In the genomic region with DNA sequence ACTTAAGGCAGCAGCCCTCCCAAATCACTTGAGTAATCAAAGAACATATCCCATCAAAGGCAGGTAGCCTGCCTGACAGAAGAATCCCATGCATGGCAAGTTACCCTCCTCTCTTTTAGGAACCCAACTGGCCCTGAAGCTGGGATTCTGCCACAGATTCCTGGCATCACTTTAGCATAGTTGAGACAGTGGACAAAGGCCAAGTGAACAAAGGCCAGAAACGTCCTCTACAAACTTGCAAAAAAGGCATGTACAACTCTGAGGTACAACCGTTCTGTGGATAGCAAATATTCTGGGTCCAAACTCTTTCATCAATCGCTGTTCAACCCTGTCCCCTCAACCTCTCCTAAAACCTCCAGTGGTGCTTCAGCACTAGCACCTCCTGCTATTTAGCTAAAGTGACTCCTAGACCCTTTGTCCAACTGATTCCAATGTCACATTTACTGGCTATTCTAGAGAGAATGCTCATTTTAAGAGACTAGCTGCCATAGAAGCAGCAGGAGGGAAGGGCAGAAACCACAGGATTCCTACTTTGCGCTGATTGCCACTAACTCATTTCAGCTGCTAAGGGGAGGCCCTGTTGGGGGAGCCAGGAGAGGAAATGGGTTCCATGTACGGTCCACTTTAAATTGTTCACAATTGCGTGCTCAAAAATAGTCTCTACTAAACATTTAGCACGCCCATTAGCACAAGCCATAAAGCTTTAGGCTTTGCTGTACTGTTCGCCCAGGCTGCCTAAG, we compare ENCODE assay signal across 1 cellular context.
TF ChIP-seq lines count a peak whose summit lies in the region.

No MANE protein-coding gene starts in this region.

TF ChIP-seq in HEK293, 187 proteins besides CTCF, POLR2A, EP300 and RAD21 (continued from another document):
- TF ChIP-seq, protein P1, sequence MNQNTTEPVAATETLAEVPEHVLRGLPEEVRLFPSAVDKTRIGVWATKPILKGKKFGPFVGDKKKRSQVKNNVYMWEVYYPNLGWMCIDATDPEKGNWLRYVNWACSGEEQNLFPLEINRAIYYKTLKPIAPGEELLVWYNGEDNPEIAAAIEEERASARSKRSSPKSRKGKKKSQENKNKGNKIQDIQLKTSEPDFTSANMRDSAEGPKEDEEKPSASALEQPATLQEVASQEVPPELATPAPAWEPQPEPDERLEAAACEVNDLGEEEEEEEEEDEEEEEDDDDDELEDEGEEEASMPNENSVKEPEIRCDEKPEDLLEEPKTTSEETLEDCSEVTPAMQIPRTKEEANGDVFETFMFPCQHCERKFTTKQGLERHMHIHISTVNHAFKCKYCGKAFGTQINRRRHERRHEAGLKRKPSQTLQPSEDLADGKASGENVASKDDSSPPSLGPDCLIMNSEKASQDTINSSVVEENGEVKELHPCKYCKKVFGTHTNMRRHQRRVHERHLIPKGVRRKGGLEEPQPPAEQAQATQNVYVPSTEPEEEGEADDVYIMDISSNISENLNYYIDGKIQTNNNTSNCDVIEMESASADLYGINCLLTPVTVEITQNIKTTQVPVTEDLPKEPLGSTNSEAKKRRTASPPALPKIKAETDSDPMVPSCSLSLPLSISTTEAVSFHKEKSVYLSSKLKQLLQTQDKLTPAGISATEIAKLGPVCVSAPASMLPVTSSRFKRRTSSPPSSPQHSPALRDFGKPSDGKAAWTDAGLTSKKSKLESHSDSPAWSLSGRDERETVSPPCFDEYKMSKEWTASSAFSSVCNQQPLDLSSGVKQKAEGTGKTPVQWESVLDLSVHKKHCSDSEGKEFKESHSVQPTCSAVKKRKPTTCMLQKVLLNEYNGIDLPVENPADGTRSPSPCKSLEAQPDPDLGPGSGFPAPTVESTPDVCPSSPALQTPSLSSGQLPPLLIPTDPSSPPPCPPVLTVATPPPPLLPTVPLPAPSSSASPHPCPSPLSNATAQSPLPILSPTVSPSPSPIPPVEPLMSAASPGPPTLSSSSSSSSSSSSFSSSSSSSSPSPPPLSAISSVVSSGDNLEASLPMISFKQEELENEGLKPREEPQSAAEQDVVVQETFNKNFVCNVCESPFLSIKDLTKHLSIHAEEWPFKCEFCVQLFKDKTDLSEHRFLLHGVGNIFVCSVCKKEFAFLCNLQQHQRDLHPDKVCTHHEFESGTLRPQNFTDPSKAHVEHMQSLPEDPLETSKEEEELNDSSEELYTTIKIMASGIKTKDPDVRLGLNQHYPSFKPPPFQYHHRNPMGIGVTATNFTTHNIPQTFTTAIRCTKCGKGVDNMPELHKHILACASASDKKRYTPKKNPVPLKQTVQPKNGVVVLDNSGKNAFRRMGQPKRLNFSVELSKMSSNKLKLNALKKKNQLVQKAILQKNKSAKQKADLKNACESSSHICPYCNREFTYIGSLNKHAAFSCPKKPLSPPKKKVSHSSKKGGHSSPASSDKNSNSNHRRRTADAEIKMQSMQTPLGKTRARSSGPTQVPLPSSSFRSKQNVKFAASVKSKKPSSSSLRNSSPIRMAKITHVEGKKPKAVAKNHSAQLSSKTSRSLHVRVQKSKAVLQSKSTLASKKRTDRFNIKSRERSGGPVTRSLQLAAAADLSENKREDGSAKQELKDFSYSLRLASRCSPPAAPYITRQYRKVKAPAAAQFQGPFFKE (tag by site-specific recombination; IDR thresholded peaks at IDR 0.05; ENCODE audit: borderline replicate concordance) = no peak
- TF ChIP-seq ZNF660 (tag by site-specific recombination; IDR thresholded peaks at IDR 0.05) = 0 out of 2 replicates have a peak, but pooled peaks have one; percentile 50
- peak; percentile 7; the same call in 1 of the 2 replicates for TF ChIP-seq OSR2 (tag by site-specific recombination; IDR thresholded peaks at IDR 0.05)
- TF ChIP-seq KLF1 (tag by site-specific recombination; IDR thresholded peaks at IDR 0.05) = no peak
- peak; percentile 72 for TF ChIP-seq FEZF1 (tag by site-specific recombination; IDR thresholded peaks at IDR 0.05)
- peak; percentile 70 for TF ChIP-seq ZIC2 (tag by site-specific recombination; IDR thresholded peaks at IDR 0.05)
